Comparison of ENCODE assay signal across 27 cellular contexts in the genomic region with DNA sequence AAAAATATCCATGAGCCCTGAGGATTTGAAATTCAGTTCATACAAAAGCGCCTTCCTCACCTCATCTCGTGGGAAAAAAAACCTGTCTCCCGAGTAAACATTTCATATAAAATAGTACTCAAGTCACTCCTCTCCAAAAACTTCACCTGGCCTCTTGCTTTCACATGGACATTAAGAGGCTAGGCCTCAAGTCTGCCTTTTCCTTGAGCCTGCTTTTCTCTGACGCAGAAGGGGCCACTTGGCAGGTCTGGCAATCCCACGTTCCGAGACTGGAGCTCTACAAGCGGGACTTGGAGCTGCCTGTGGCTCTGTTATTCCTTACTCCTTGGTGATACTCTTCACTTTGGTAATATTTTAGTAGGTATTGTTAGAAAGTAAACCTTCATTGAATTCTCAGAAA.
"Had no signal": no experiment of that assay in that cellular context is flagged by ENCODE, and none has a peak within 500 bp of the region (broad histone marks: within the 10 kb centered on the region; RNA-seq: fewer than 3 reads in every experiment).

No MANE protein-coding gene starts in this region.

- H3K9me3 Mint-ChIP-seq: immature natural killer cell; mesothelial cell of epicardium; naive B cell; nephron; neural crest cell; stimulated activated naive B cell treated with anti-CD40 and anti-IgM and Interleukin-4, amounts not matched to agents 10 μg/mL and 1 μg/mL and 100 μg/mL, for 72 hours had no signal

- H3K36me3 Mint-ChIP-seq: mesothelial cell of epicardium had no signal

- H3K4me3 ChIP-seq: lung, ovary, right atrium auricular region, right lobe of liver, smooth muscle cell, stomach, testis, tibial artery, uterus had no signal

- H3K27ac Mint-ChIP-seq: immature natural killer cell; mesothelial cell of epicardium; naive B cell; nephron; progenitor cell of endocrine pancreas; stimulated activated naive B cell treated with anti-CD40 and anti-IgM and Interleukin-4, amounts not matched to agents 10 μg/mL and 1 μg/mL and 100 μg/mL, for 72 hours had no signal

- H3K27ac ChIP-seq: neutrophil, ovary, right atrium auricular region, right lobe of liver, stomach, testis, tibial artery, uterus had no signal

- H3K4me1 ChIP-seq: right lobe of liver, testis had no signal

- H3K4me1 Mint-ChIP-seq: mesothelial cell of epicardium, naive B cell, nephron, neural crest cell had no signal

- H3K9me3 ChIP-seq: neutrophil, ovary, right atrium auricular region, right lobe of liver, stomach, testis, tibial artery, uterus had no signal

- ATAC-seq: left ventricle myocardium superior; right lobe of liver; stimulated activated naive B cell treated with anti-CD40 and anti-IgM and Interleukin-4, amounts not matched to agents 10 μg/mL and 1 μg/mL and 100 μg/mL, for 72 hours; stimulated activated naive CD8-positive, alpha-beta T cell treated with anti-CD3 and anti-CD28 coated beads, Interleukin-15, Interleukin-2, amounts not matched to agents 100 U/mL and 50 U/mL, for 24 hours had no signal

- H3K4me3 Mint-ChIP-seq: mesothelial cell of epicardium; nephron; neural crest cell; stimulated activated naive B cell treated with anti-CD40 and anti-IgM and Interleukin-4, amounts not matched to agents 10 μg/mL and 1 μg/mL and 100 μg/mL, for 72 hours had no signal

- H3K36me3 ChIP-seq: neutrophil, ovary, right atrium auricular region, right lobe of liver, stomach, tibial artery, uterus had no signal

- H3K27me3 ChIP-seq: neutrophil, ovary, right atrium auricular region, right lobe of liver, stomach, testis, tibial artery, uterus had no signal

- DNase-seq: head of caudate nucleus; hippocampal formation; immature natural killer cell; left ventricle myocardium superior; mesendoderm; naive B cell; occipital lobe; ovary; right lobe of liver; stimulated activated CD4-positive, alpha-beta T cell treated with anti-CD3 and anti-CD28 coated beads, Interleukin-1b, Interleukin-23, amount 100 ng/mL, for 48 hours; stimulated activated CD4-positive, alpha-beta T cell treated with anti-CD3 and anti-CD28 coated beads, Interleukin-2, amount 100 ng/mL, for 48 hours; stimulated activated CD4-positive, alpha-beta T cell treated with anti-CD3 and anti-CD28 coated beads, Interleukin-4, amount 100 ng/mL, for 4 hours; stimulated activated naive B cell treated with anti-CD40 and anti-IgM and Interleukin-4, amounts not matched to agents 10 μg/mL and 1 μg/mL and 100 μg/mL, for 72 hours; stimulated activated naive CD8-positive, alpha-beta T cell treated with anti-CD3 and anti-CD28 coated beads, Interleukin-15, Interleukin-2, amounts not matched to agents 100 U/mL and 50 U/mL, for 24 hours; stomach; testis; tibial artery; trophoblast cell; uterus had no signal

- H3K27me3 Mint-ChIP-seq: naive B cell; progenitor cell of endocrine pancreas; stimulated activated naive B cell treated with anti-CD40 and anti-IgM and Interleukin-4, amounts not matched to agents 10 μg/mL and 1 μg/mL and 100 μg/mL, for 72 hours had no signal
